Comparison of ENCODE assay signal across 9 cellular contexts in the genomic region with DNA sequence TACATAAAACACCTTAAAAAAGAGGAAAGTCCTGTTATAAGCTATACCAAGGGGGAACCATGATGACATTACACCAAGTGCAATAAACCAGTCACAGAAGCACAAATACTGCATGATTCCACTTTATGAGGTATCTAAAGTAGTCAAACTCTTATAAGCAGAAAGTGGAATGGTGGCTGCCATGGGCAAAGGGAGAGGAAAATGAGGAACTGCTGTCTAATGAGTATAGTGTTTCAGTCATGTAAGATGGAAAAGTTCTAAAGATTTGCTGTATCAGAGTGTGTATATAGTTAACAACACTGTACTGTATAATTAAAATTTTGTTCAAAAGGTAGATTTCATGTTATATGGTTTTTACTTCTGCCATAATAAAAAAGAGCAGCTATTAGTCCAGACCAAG. TPM values are rescaled to one million over a fixed set of nuclear protein-coding genes. Genes with fewer than 3 reads are reported as not detected.
"Had no signal": no experiment of that assay in that cellular context is flagged by ENCODE, and none has a peak within 500 bp of the region (broad histone marks: within the 10 kb centered on the region; RNA-seq: fewer than 3 reads in every experiment).

No MANE protein-coding gene starts in this region.

- H3K4me3 ChIP-seq: GM23338 had no signal

- H3K9me3 Mint-ChIP-seq: GM23338, H9 had no signal

- ATAC-seq: GM23338 had no signal

- H3K4me2 ChIP-seq: GM23338, KMS-11 had no signal

- H3K4me3 Mint-ChIP-seq: GM23338, H9 had no signal

- H3K27ac Mint-ChIP-seq: GM23338, H9 had no signal

- FAIRE-seq: H1, H54, HTR-8/SVneo had no signal

- H3K9ac ChIP-seq: KMS-11 had no signal

- H3K27ac ChIP-seq: KMS-11 had no signal

- H2AFZ ChIP-seq: GM23338 had no signal

- DNase-seq: H9, HCEC 1CT, IMR-90, KBM-7 had no signal

RNA-seq across cellular contexts. Expression of gene NR5A1, which starts 34.6 kb away (rescaled TPM):
- total RNA-seq: IMR-90 had no signal
- polyA plus RNA-seq: GM23338, IMR-90 had no signal
